In the genomic region with DNA sequence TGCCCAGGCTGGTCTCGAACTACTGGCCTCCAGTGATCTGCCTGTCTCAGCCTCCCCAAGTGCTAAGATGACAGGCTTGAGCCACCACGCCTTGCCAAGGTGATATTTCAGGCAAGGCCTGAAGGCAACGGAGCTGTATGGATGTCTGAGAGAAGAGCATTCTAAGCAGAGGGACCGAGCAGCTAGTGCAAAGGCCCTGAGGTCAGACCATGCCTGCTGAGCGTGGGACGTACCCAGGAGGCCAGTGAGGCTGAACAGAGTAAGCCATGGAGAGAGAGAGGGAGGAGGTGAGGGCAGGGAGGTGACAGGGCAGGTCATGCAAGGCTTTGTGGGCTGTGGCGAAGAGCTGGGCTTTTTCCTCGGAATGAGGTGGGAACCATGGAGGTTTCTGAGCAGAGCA, we compare ENCODE assay signal across 1 cellular context.
TF ChIP-seq lines count a peak whose summit lies in the region.

No MANE protein-coding gene starts in this region.

TF ChIP-seq in WTC11, 78 proteins besides CTCF, POLR2A, EP300 and RAD21:
- TF ChIP-seq RELA (CRISPR knock-in tag; IDR thresholded peaks at IDR 0.05; ENCODE audit: borderline replicate concordance): no peak
- peak; percentile 31; the same call in 1 of the 2 replicates for TF ChIP-seq GTF2I (CRISPR knock-in tag; conservative IDR thresholded peaks at IDR 0.05)
- TF ChIP-seq NR3C1 (CRISPR knock-in tag; conservative IDR thresholded peaks at IDR 0.05; ENCODE audit: low read depth): no peak
- no peak for TF ChIP-seq ZNF219 (CRISPR knock-in tag; IDR thresholded peaks at IDR 0.05; ENCODE audit: borderline replicate concordance)
